Comparison of ENCODE assay signal across 8 cellular contexts in the genomic region with DNA sequence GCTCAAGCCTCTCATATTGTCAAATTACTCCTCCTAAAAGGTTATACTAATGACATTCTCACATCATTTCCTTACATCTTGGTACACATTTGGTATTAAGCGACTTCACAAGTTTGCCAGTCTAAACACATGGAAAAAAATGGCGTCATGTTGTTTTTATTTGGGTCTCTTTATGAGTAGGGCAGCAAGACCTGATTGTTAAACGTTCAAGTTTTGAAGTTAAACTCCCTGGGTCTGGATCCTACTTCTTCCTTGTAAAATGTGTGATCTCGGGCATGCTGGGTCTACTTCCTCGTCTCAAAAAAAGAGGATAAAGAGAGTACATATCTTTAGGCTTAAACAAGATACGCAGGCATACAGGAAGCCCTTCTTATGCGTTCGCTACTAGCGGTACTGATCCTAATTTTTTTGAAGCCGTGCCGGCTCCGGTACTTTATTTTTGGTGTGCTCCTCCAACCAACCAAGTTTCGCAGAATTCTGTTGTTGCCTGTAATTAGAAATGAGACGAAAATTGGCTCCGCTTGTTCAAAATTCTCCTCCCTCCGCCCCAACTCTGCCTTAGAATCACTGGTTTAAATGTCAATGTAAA. TPM values are rescaled to one million over a fixed set of nuclear protein-coding genes. Genes with fewer than 3 reads are reported as not detected.
A peak's percentile ranks its signal among the peaks of the same experiment; 100 is the strongest.
DNase-seq lines count a peak whose midpoint lies in the region; ATAC-seq and TF ChIP-seq lines count a peak whose summit lies in the region.

No MANE protein-coding gene starts in this region.

- intact Hi-C loops in right lobe of liver (cut with DNase I), result no loop called here
- intact Hi-C loops in transverse colon (cut with DNase I; ENCODE audit: low total_unique reads), result loop anchor here (1.0 to 2.0 kb wide), 2 partner anchors 16 to 63 kb away; partner anchors contain the start of genes AK3 and PLPP6

- peak; percentile 57 for DNase-seq in SIG-M5 treated with dmso at 0.1 percent for 504 hours (lab: John Stamatoyannopoulos, UW; ENCODE audit: unreplicated experiment)
- no peak for DNase-seq in SIG-M5 (lab: John Stamatoyannopoulos, UW)
- peak; percentile 43 for DNase-seq in HCEC 1CT
- peak; percentile 70 for DNase-seq in NCI-H526 treated with DMSO at 0.1 percent for 48 hours (lab: John Stamatoyannopoulos, UW)
- DNase-seq in cerebellum (ENCODE audit: low spot score), result peak; percentile 21
- DNase-seq in right lobe of liver, result no peak
- DNase-seq in transverse colon, result no peak
- no peak for DNase-seq in HFFc6

- H3K9me3 ChIP-seq in right lobe of liver (no peaks in the 10 kb centered on the region), transverse colon (no peaks in the 10 kb centered on the region)

- H3K27me3 Mint-ChIP-seq in HFFc6 (ENCODE audit: insufficient read depth), result no peaks in the 10 kb centered on the region; the same call in 1 of the 2 replicates

- H3K36me3 ChIP-seq in right lobe of liver (no peaks in the 10 kb centered on the region), transverse colon (no peaks in the 10 kb centered on the region)

- peak overlapping the region; percentile 93 to 99 (median 99) for H3K27ac ChIP-seq in right lobe of liver
- H3K27ac ChIP-seq in transverse colon, result peak overlapping the region; percentile 96 to 99 (median 97)

- H3K4me3 ChIP-seq in right lobe of liver, result peak overlapping the region; percentile 76 to 91 (median 86)
- H3K4me3 ChIP-seq in transverse colon, result peak overlapping the region; percentile 36 to 80 (median 74)

- no peak for TF ChIP-seq EP300 in transverse colon (IDR thresholded peaks at IDR 0.05; ENCODE audit: low read depth)

- H3K4me1 ChIP-seq in right lobe of liver, result peaks cover 0 to 24% (median 8%) of the 10 kb centered on the region in 4 donors
- peaks cover 18 to 28% (median 22%) of the 10 kb centered on the region in 4 donors for H3K4me1 ChIP-seq in transverse colon

- 0 out of 2 replicates have a peak, but pooled peaks cover 7% of the 10 kb centered on the region for H3K36me3 Mint-ChIP-seq in HFFc6 (ENCODE audit: low read depth)

- H3K9me3 Mint-ChIP-seq in HFFc6, result no peaks in the 10 kb centered on the region

- in situ Hi-C loops in transverse colon (cut with MboI; ENCODE audit: low pct_ligation_motif_present in 1 of 4, low pct_unique_long_range_greater_than_20kb in 1 of 4, low sequenced_read_pairs in 3 of 4), result loop anchor here in 2 of 4 donors (10.0 to 25.0 kb wide), 2 partner anchors 66 to 1334 kb away; partner anchors contain the start of genes AK3 (in 2 of the 2) and RANBP6 (in 1 of the 2)

- H3K4me1 Mint-ChIP-seq in HFFc6 (ENCODE audit: low read depth), result peaks cover 14% of the 10 kb centered on the region

- no peak overlapping the region for H3K4me3 Mint-ChIP-seq in HFFc6

- TF ChIP-seq POLR2A in right lobe of liver (IDR thresholded peaks at IDR 0.05) (no peak), transverse colon (IDR thresholded peaks at IDR 0.05) (no peak)

- no peak for TF ChIP-seq CTCF in right lobe of liver (IDR thresholded peaks at IDR 0.05)
- no peak for TF ChIP-seq CTCF in transverse colon (IDR thresholded peaks at IDR 0.05)
- no peak for TF ChIP-seq CTCF in HFFc6 (IDR thresholded peaks at IDR 0.05)

- ATAC-seq in right lobe of liver, result peak; percentile 9 to 37 (median 23)

- WGBS in right lobe of liver (ENCODE audit: insufficient coverage, low coverage, low lambda C conversion rate, missing lambda C conversion rate), result 1% methylated on average over 16 of the region's 16 CpGs
- WGBS in transverse colon (ENCODE audit: low coverage in 1 of 2), 2 donors, result 0 to 1% methylated on average over 14 to 16 of the region's 16 CpGs

- H3K27ac Mint-ChIP-seq in HFFc6, result no peak overlapping the region

- H3K27me3 ChIP-seq in right lobe of liver, result no peaks in the 10 kb centered on the region
- no peaks in the 10 kb centered on the region for H3K27me3 ChIP-seq in transverse colon

RNA-seq across cellular contexts. Expression of gene CDC37L1, which starts 0.6 kb away (rescaled TPM):
- 20.1 TPM for total RNA-seq in cerebellum
- 10 to 100 TPM; 20.9 to 42.4 (median 30.8) TPM for total RNA-seq in right lobe of liver
- 10 to 100 TPM; 12.0 to 28.7 (median 20.0) TPM for total RNA-seq in transverse colon
- 10 to 100 TPM; 11.0 to 16.5 (median 12.0) TPM for total RNA-seq in HFFc6 (2021; fragmentation: NEBNext Ultra II Directional; extraction: Animal tissue kit (Norgen Biotek cat#: 25700))

RNA-seq across cellular contexts. Expression of gene SPATA6L, which starts 12.5 kb away (rescaled TPM):
- total RNA-seq in cerebellum, result 12.0 TPM
- total RNA-seq in right lobe of liver, result 10 to 100 TPM in 1 of 6 experiments, 1 to 10 TPM in 5; 3.7 to 18.8 (median 5.0) TPM
- 10 to 100 TPM in 1 of 4 donors, 1 to 10 TPM in 2, not detected in 1; 1.9 to 13.2 (median 5.5) TPM for total RNA-seq in transverse colon
- total RNA-seq in HFFc6 (2021; fragmentation: NEBNext Ultra II Directional; extraction: Animal tissue kit (Norgen Biotek cat#: 25700)), result under 1 TPM in 4 of 6 experiments, not detected in 2; 0.27 to 0.73 (median 0.54) TPM

RNA-seq across cellular contexts. Expression of gene PLPP6, which starts 16.7 kb away (rescaled TPM):
- total RNA-seq in cerebellum, result 10.6 TPM
- 10 to 100 TPM in 2 of 6 experiments, 1 to 10 TPM in 4; 7.8 to 12.4 (median 9.3) TPM for total RNA-seq in right lobe of liver
- total RNA-seq in transverse colon, result 10 to 100 TPM in 3 of 4 donors, 1 to 10 TPM in 1; 7.1 to 22.7 (median 16.3) TPM
- 1 to 10 TPM; 5.0 to 6.8 (median 5.9) TPM for total RNA-seq in HFFc6 (2021; fragmentation: NEBNext Ultra II Directional; extraction: Animal tissue kit (Norgen Biotek cat#: 25700))

Comparison
In these comparisons a context has a peak if more than half of its experiments do, and no peak if none do; other contexts are left out.
1. DNase-seq: peak in SIG-M5 treated with dmso at 0.1 percent for 504 hours (single experiment), HCEC 1CT (single experiment), NCI-H526 treated with DMSO at 0.1 percent for 48 hours (single experiment) and cerebellum (single experiment); none in SIG-M5 (single experiment), right lobe of liver (0 of 3), transverse colon (single experiment) and HFFc6 (single experiment).